8 cellular contexts compared by ENCODE assay signal in the genomic region with DNA sequence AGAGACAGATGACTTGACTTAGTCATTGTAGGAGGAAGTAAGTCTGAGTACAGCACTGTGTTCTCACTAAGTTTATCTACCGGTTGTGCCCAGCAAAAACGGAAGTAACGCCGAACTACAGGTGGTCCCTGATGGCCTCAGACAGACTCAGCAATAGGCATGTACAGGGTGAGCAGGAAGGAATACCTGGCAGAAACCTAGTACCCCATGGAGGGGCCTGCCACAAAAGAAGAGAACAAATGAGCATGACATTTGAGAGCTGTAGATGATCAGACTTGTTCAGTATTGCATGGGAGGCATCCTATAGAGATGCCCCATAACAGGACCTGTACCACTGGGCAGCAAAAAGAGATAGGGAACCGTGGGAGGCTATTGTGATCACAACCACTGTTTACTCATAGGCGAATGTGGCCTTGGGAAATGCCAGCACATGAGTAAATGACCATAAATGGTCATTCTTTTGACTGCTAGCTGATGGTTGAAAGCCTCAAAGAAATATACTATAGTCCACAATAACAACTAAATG.
DNase-seq lines count a peak whose midpoint lies in the region; ATAC-seq and TF ChIP-seq lines count a peak whose summit lies in the region.

No MANE protein-coding gene starts in this region.

- no peaks in the 10 kb centered on the region for H4K20me1 ChIP-seq in osteoblast (ENCODE audit: insufficient read depth, low read length)

- H3K4me1 ChIP-seq in osteoblast (ENCODE audit: insufficient read depth, low read length) (peaks cover 33% of the 10 kb centered on the region), testis (no peaks in the 10 kb centered on the region)

- 79 to 86% methylated on average over 6 of the region's 6 CpGs for whole genome bisulfite sequencing in testis, 2 donors

- no peaks in the 10 kb centered on the region for H3K27me3 ChIP-seq in CD4-positive, alpha-beta T cell (ENCODE audit: control insufficient read depth, insufficient read depth, low read length)
- H3K27me3 ChIP-seq in osteoblast (ENCODE audit: insufficient read depth, low read length), result no peaks in the 10 kb centered on the region
- no peaks in the 10 kb centered on the region for H3K27me3 ChIP-seq in testis

- CTCF ChIA-PET in CD4-positive, alpha-beta T cell (lab: Charles Lee), result no interaction called here

- no peak overlapping the region for H3K27ac ChIP-seq in CD4-positive, alpha-beta T cell (ENCODE audit: low read depth, low read length)
- H3K27ac ChIP-seq in osteoblast (ENCODE audit: low read depth, low read length), result no peak overlapping the region
- no peak overlapping the region for H3K27ac ChIP-seq in testis

- H3K9me3 Mint-ChIP-seq in CD4-positive, alpha-beta T cell, result no peaks in the 10 kb centered on the region
- no peaks in the 10 kb centered on the region for H3K9me3 Mint-ChIP-seq in stimulated activated memory B cell treated with anti-CD40 and anti-IgM and Interleukin-4, amounts not matched to agents 10 μg/mL and 1 μg/mL and 100 μg/mL, for 72 hours

- POLR2A ChIA-PET in CD4-positive, alpha-beta T cell (lab: Charles Lee), result no interaction called here

- H3K27me3 Mint-ChIP-seq in CD4-positive, alpha-beta T cell, result no peaks in the 10 kb centered on the region
- no peaks in the 10 kb centered on the region for H3K27me3 Mint-ChIP-seq in stimulated activated memory B cell treated with anti-CD40 and anti-IgM and Interleukin-4, amounts not matched to agents 10 μg/mL and 1 μg/mL and 100 μg/mL, for 72 hours

- H3K36me3 Mint-ChIP-seq in CD4-positive, alpha-beta T cell (ENCODE audit: low read depth), result no peaks in the 10 kb centered on the region
- no peaks in the 10 kb centered on the region for H3K36me3 Mint-ChIP-seq in stimulated activated memory B cell treated with anti-CD40 and anti-IgM and Interleukin-4, amounts not matched to agents 10 μg/mL and 1 μg/mL and 100 μg/mL, for 72 hours

- H3K36me3 ChIP-seq in osteoblast (ENCODE audit: insufficient read depth, low read length) (no peaks in the 10 kb centered on the region), testis (ENCODE audit: low read depth, missing control alignments) (no peaks in the 10 kb centered on the region)

- ATAC-seq in CD4-positive, alpha-beta T cell (ENCODE audit: poor library complexity), result no peak
- ATAC-seq in GM19452 (IDR thresholded peaks at IDR 0.05; ENCODE audit: unreplicated experiment), result peak; percentile 69
- peak; percentile 37 for ATAC-seq in HG03469 (IDR thresholded peaks at IDR 0.05; ENCODE audit: unreplicated experiment)
- peak; percentile 88 for ATAC-seq in stimulated activated memory B cell treated with anti-CD40 and anti-IgM and Interleukin-4, amounts not matched to agents 10 μg/mL and 1 μg/mL and 100 μg/mL, for 72 hours
- ATAC-seq in HG02970 (IDR thresholded peaks at IDR 0.05; ENCODE audit: low FRiP score, unreplicated experiment), result no peak

- H2AFZ ChIP-seq in osteoblast (ENCODE audit: low read length), result no peak overlapping the region

- no peaks in the 10 kb centered on the region for H3K9me3 ChIP-seq in CD4-positive, alpha-beta T cell (ENCODE audit: control insufficient read depth, low read length)
- no peaks in the 10 kb centered on the region for H3K9me3 ChIP-seq in osteoblast (ENCODE audit: low read depth, low read length)
- H3K9me3 ChIP-seq in testis, result no peaks in the 10 kb centered on the region

- H3K79me2 ChIP-seq in osteoblast (ENCODE audit: insufficient read depth, low read length), result no peaks in the 10 kb centered on the region

- H3K4me3 ChIP-seq in osteoblast (ENCODE audit: insufficient read depth, low read length) (no peak overlapping the region), testis (no peak overlapping the region)

- H3K4me3 Mint-ChIP-seq in CD4-positive, alpha-beta T cell, result no peak overlapping the region
- H3K4me3 Mint-ChIP-seq in stimulated activated memory B cell treated with anti-CD40 and anti-IgM and Interleukin-4, amounts not matched to agents 10 μg/mL and 1 μg/mL and 100 μg/mL, for 72 hours, result peak overlapping the region; percentile 47

- TF ChIP-seq CTCF in CD4-positive, alpha-beta T cell (IDR thresholded peaks at IDR 0.05), result no peak
- TF ChIP-seq CTCF in osteoblast (IDR thresholded peaks at IDR 0.05; ENCODE audit: extremely low read depth, low read depth, low read length) (no peak), testis (IDR thresholded peaks at IDR 0.05) (no peak)

- peak overlapping the region; percentile 28 for H3K27ac Mint-ChIP-seq in CD4-positive, alpha-beta T cell
- peak overlapping the region; percentile 87 for H3K27ac Mint-ChIP-seq in stimulated activated memory B cell treated with anti-CD40 and anti-IgM and Interleukin-4, amounts not matched to agents 10 μg/mL and 1 μg/mL and 100 μg/mL, for 72 hours

- H3K4me2 ChIP-seq in osteoblast (ENCODE audit: insufficient read depth, low read length), result no peak overlapping the region

- intact Hi-C loops in CD4-positive, alpha-beta T cell (cut with DNase I, micrococcal nuclease), result no loop called here
- intact Hi-C loops in testis (cut with DNase I; ENCODE audit: low total_unique reads), result no loop called here

- no peak for DNase-seq in CD4-positive, alpha-beta T cell
- peak; percentile 12 for DNase-seq in activated effector memory CD4-positive, alpha-beta T cell treated with Interleukin-2 at 50 U/mL for 16 hours
- DNase-seq in osteoblast (ENCODE audit: insufficient read length, low spot score, missing footprints) (no peak), testis (no peak)

- TF ChIP-seq POLR2A in testis (IDR thresholded peaks at IDR 0.05), result no peak

- H3K4me1 Mint-ChIP-seq in CD4-positive, alpha-beta T cell (ENCODE audit: low read depth), result peaks cover 23% of the 10 kb centered on the region
- peaks cover 14% of the 10 kb centered on the region for H3K4me1 Mint-ChIP-seq in stimulated activated memory B cell treated with anti-CD40 and anti-IgM and Interleukin-4, amounts not matched to agents 10 μg/mL and 1 μg/mL and 100 μg/mL, for 72 hours

Comparison
In these comparisons a context has a peak if more than half of its experiments do, and no peak if none do; other contexts are left out.
1. ATAC-seq: peak in GM19452 (single experiment), HG03469 (single experiment) and stimulated activated memory B cell treated with anti-CD40 and anti-IgM and Interleukin-4, amounts not matched to agents 10 μg/mL and 1 μg/mL and 100 μg/mL, for 72 hours (single experiment); none in CD4-positive, alpha-beta T cell (single experiment) and HG02970 (single experiment).